1 cellular context compared by ENCODE assay signal in the genomic region with DNA sequence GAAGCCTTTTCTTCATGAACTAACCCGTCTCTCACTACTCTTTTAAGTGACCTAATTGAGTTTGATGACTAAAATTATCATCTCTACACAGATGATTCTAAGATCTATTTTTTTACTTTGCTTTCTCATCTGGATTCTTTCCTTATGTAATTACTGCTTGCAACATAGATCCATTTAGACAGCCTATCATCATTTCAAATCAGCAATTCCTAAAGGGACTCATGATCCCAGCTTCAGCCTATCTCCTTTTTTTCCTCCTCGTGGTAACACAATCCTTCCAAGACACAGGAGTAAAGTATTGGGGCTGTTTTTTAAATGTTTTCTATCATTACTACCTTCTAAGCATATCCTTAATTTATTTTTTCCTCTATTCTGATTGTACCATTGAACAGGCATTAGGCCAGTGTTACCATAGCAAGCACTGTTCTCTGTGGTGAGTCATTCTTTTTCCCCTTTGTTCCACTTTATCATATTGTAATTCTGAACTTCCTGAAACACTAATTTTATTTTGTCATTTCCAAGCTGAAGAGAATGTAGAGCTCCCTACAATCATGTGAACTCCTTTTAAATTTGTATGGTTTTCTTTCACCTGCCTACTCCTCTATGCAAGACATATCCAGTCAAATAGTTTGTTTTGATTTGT.
TF ChIP-seq lines count a peak whose summit lies in the region.

No MANE protein-coding gene starts in this region.

TF ChIP-seq in IMR-90, 13 proteins besides CTCF, POLR2A, EP300 and RAD21 (continued from another document):
- 0 out of 2 replicates have a peak, but pooled peaks have one; percentile 12 for TF ChIP-seq FOS (IDR thresholded peaks at IDR 0.05; ENCODE audit: low read depth, low read length)
